ENCODE assay signal across 14 cellular contexts in genomic region chr2:105827351-105828096, GRCh38.
DNase-seq lines count a peak whose midpoint lies in the region; ATAC-seq lines count a peak whose summit lies in the region.
"Had no signal": no experiment of that assay in that cellular context is flagged by ENCODE, and none has a peak within 500 bp of the region (broad histone marks: within the 10 kb centered on the region; RNA-seq: fewer than 3 reads in every experiment).

No MANE protein-coding gene starts in this region.

- H3K4me3 ChIP-seq in thymus (ENCODE audit: low read length) = no peak overlapping the region
- H3K4me3 ChIP-seq: cardiac muscle cell, neural progenitor cell had no signal

- H3K9me3 Mint-ChIP-seq in activated T-cell treated with anti-CD3 and anti-CD28 coated beads, Interleukin-2, amount 50 U/mL, for 72 hours = peaks cover 2 to 6% of the 10 kb centered on the region in 2 donors
- H3K9me3 Mint-ChIP-seq in activated naive CD8-positive, alpha-beta T cell treated with anti-CD3 and anti-CD28 coated beads, Interleukin-2, amount 50 U/mL, for 24 hours = peaks cover 8% of the 10 kb centered on the region

- H3K27me3 ChIP-seq in thymus (ENCODE audit: control insufficient read depth, insufficient read depth) = no peaks in the 10 kb centered on the region
- H3K27me3 ChIP-seq: cardiac muscle cell, neural progenitor cell had no signal

- ATAC-seq in activated T-cell treated with anti-CD3 and anti-CD28 coated beads, Interleukin-2, amount 50 U/mL, for 72 hours (replicated peaks in 1 of 2) = peak; percentile 93 to 96
- ATAC-seq in activated naive CD8-positive, alpha-beta T cell treated with anti-CD3 and anti-CD28 coated beads, Interleukin-2, amount 50 U/mL, for 24 hours = peak; percentile 89
- no peak for ATAC-seq in HG03097 (IDR thresholded peaks at IDR 0.05; ENCODE audit: low FRiP score, unreplicated experiment)

- H3K4me1 Mint-ChIP-seq in activated T-cell treated with anti-CD3 and anti-CD28 coated beads, Interleukin-2, amount 50 U/mL, for 72 hours (ENCODE audit: low read depth) = peaks cover 82% of the 10 kb centered on the region
- peaks cover 91% of the 10 kb centered on the region for H3K4me1 Mint-ChIP-seq in activated naive CD8-positive, alpha-beta T cell treated with anti-CD3 and anti-CD28 coated beads, Interleukin-2, amount 50 U/mL, for 24 hours

- H3K4me3 Mint-ChIP-seq in activated T-cell treated with anti-CD3 and anti-CD28 coated beads, Interleukin-2, amount 50 U/mL, for 72 hours = peak overlapping the region; percentile 4 to 60
- no peak overlapping the region for H3K4me3 Mint-ChIP-seq in activated naive CD8-positive, alpha-beta T cell treated with anti-CD3 and anti-CD28 coated beads, Interleukin-2, amount 50 U/mL, for 24 hours
- H3K4me3 Mint-ChIP-seq: neural progenitor cell had no signal

- peak; percentile 30 to 34 for DNase-seq in activated T-cell treated with anti-CD3 and anti-CD28 coated beads, Interleukin-2, amount 50 U/mL, for 72 hours
- DNase-seq in activated T-cell treated with anti-CD3 and anti-CD28 coated beads, Interleukin-2, amount 50 U/mL, for 1 hour = no peak
- DNase-seq in MV-4-11 (lab: John Stamatoyannopoulos, UW) (peak; percentile 90), SW480 (ENCODE audit: low spot score) (no peak)
- DNase-seq in activated naive CD8-positive, alpha-beta T cell treated with anti-CD3 and anti-CD28 coated beads, Interleukin-2, amount 50 U/mL, for 24 hours = no peak
- DNase-seq in stimulated activated CD4-positive, alpha-beta T cell treated with anti-CD3 and anti-CD28 coated beads, Interleukin-2, amount 100 ng/mL, for 48 hours = no peak
- DNase-seq: kidney glomerular epithelial cell; NCI-H1930; Right ventricle myocardium superior; stimulated activated CD4-positive, alpha-beta T cell treated with anti-CD3 and anti-CD28 coated beads, Interleukin-15, amount 100 ng/mL, for 24 hours had no signal

- H3K9me3 ChIP-seq in thymus (ENCODE audit: control insufficient read depth) = no peaks in the 10 kb centered on the region

- H3K4me1 ChIP-seq in thymus (ENCODE audit: control insufficient read depth, insufficient read depth, low read length) = peaks cover 2% of the 10 kb centered on the region

- H3K36me3 ChIP-seq in thymus (ENCODE audit: control insufficient read depth, insufficient read depth) = peaks cover 4% of the 10 kb centered on the region
- H3K36me3 ChIP-seq: cardiac muscle cell, neural progenitor cell had no signal

- H3K27ac Mint-ChIP-seq in activated T-cell treated with anti-CD3 and anti-CD28 coated beads, Interleukin-2, amount 50 U/mL, for 72 hours = peak overlapping the region; percentile 97
- H3K27ac Mint-ChIP-seq in activated naive CD8-positive, alpha-beta T cell treated with anti-CD3 and anti-CD28 coated beads, Interleukin-2, amount 50 U/mL, for 24 hours = peak overlapping the region; percentile 75
- H3K27ac Mint-ChIP-seq: neural progenitor cell had no signal

- H3K36me3 Mint-ChIP-seq in activated T-cell treated with anti-CD3 and anti-CD28 coated beads, Interleukin-2, amount 50 U/mL, for 72 hours (ENCODE audit: insufficient read depth in 2 of 2) = peaks cover 19 to 72% of the 10 kb centered on the region in 2 donors
- H3K36me3 Mint-ChIP-seq in activated naive CD8-positive, alpha-beta T cell treated with anti-CD3 and anti-CD28 coated beads, Interleukin-2, amount 50 U/mL, for 24 hours (ENCODE audit: low read depth) = peaks cover 77% of the 10 kb centered on the region

- H3K27ac ChIP-seq in thymus (ENCODE audit: low read depth) = peak overlapping the region; percentile 38
- H3K27ac ChIP-seq: cardiac muscle cell, neural progenitor cell had no signal

- H3K27me3 Mint-ChIP-seq in activated T-cell treated with anti-CD3 and anti-CD28 coated beads, Interleukin-2, amount 50 U/mL, for 72 hours (ENCODE audit: low read depth) = no peaks in the 10 kb centered on the region
- no peaks in the 10 kb centered on the region for H3K27me3 Mint-ChIP-seq in activated naive CD8-positive, alpha-beta T cell treated with anti-CD3 and anti-CD28 coated beads, Interleukin-2, amount 50 U/mL, for 24 hours

- 89% methylated on average over 1 of the region's 1 CpG for WGBS in thymus

Comparison
In these comparisons a context has a peak if more than half of its experiments do, and no peak if none do; other contexts are left out.
1. DNase-seq: peak in activated T-cell treated with anti-CD3 and anti-CD28 coated beads, Interleukin-2, amount 50 U/mL, for 72 hours (2 of 2) and MV-4-11 (single experiment); none in activated T-cell treated with anti-CD3 and anti-CD28 coated beads, Interleukin-2, amount 50 U/mL, for 1 hour (single experiment), activated naive CD8-positive, alpha-beta T cell treated with anti-CD3 and anti-CD28 coated beads, Interleukin-2, amount 50 U/mL, for 24 hours (single experiment), SW480 (single experiment) and stimulated activated CD4-positive, alpha-beta T cell treated with anti-CD3 and anti-CD28 coated beads, Interleukin-2, amount 100 ng/mL, for 48 hours (0 of 2).